ENCODE assay signal across 8 cellular contexts in the genomic region with DNA sequence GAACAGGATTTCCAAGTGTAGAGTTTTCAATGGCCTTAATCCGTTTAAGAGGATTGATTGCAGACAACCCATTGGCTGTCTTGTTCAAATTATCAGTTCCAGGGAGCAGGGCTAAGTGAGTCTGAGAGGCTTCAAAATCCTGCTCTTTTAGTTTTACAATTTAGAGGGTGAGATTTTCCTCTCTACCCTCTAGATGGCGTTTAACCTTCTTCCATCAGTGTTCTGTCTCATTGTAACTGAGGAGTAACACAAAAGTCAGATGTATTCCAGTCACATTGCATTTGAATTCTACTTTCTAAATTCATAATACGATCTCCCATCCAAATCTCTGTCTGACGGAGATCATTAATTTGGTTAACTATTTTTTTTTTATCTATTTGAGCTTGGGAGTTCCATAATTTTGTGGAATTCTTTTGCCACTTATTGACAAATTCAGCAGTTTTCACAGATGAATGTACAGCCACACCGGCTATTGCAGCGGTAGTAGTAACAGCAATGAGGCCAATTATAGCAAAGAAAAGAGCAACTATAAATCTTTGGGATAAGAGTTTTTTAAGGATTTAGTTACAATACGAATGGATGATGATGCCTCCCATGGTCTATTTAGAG. TPM values are rescaled to one million over a fixed set of nuclear protein-coding genes. Genes with fewer than 3 reads are reported as not detected.
DNase-seq lines count a peak whose midpoint lies in the region; ATAC-seq and TF ChIP-seq lines count a peak whose summit lies in the region.

No MANE protein-coding gene starts in this region.

- H4K20me1 ChIP-seq in PC-9 (ENCODE audit: insufficient read depth), result no peaks in the 10 kb centered on the region

- peaks cover 3% of the 10 kb centered on the region for H3K36me3 Mint-ChIP-seq in type B pancreatic cell

- DNase-seq in left ventricle myocardium inferior (no peak), right cardiac atrium (no peak), PC-9 (no peak), fibroblast of peridontal ligament (ENCODE audit: extremely low read depth) (peak; percentile 47), type B pancreatic cell (ENCODE audit: extremely low spot score, unreplicated experiment) (no peak), cardiac septum (ENCODE audit: low spot score) (no peak)

- ATAC-seq in right cardiac atrium (no peak), GM19452 (IDR thresholded peaks at IDR 0.05; ENCODE audit: unreplicated experiment) (no peak), HG03045 (IDR thresholded peaks at IDR 0.05; ENCODE audit: unreplicated experiment) (no peak)

- POLR2A ChIA-PET in PC-9 (lab: Charles Lee; ENCODE audit: unreplicated experiment), result no interaction called here

- CTCF ChIA-PET in PC-9 (lab: Charles Lee), result interaction anchor here (0.6 kb wide), 2 partner anchors 39 to 742 kb away, joined by 3 read pairs; no protein-coding TSS in a partner anchor

- H3K4me3 ChIP-seq in left ventricle myocardium inferior, result no peak overlapping the region
- H3K4me3 ChIP-seq in right cardiac atrium (ENCODE audit: low read length), result no peak overlapping the region
- no peak overlapping the region for H3K4me3 ChIP-seq in PC-9

- 44% methylated on average over 7 of the region's 7 CpGs for WGBS in right cardiac atrium

- peaks cover 5% of the 10 kb centered on the region for H3F3A ChIP-seq in PC-9 (ENCODE audit: insufficient read depth, low read depth)

- H3K27me3 ChIP-seq in left ventricle myocardium inferior (ENCODE audit: low read depth) (no peaks in the 10 kb centered on the region), right cardiac atrium (ENCODE audit: control insufficient read depth, insufficient read depth) (no peaks in the 10 kb centered on the region), PC-9 (ENCODE audit: insufficient read depth, low read depth) (no peaks in the 10 kb centered on the region)

- peak overlapping the region; percentile 65 for H3K27ac Mint-ChIP-seq in type B pancreatic cell

- H3K79me2 ChIP-seq in PC-9 (ENCODE audit: low read depth), result peaks cover 7% of the 10 kb centered on the region; the same call in 1 of the 2 replicates

- H3K4me3 Mint-ChIP-seq in type B pancreatic cell, result peak overlapping the region; percentile 70

- H3K27ac ChIP-seq in left ventricle myocardium inferior (replicated peaks), result no peak overlapping the region
- H3K27ac ChIP-seq in right cardiac atrium (ENCODE audit: low read length), result no peak overlapping the region
- no peak overlapping the region for H3K27ac ChIP-seq in PC-9

- TF ChIP-seq CTCF in left ventricle myocardium inferior (IDR thresholded peaks at IDR 0.05; ENCODE audit: borderline replicate concordance) (peak; percentile 54), PC-9 (conservative IDR thresholded peaks at IDR 0.05) (peak; percentile 67), type B pancreatic cell (conservative IDR thresholded peaks at IDR 0.05) (peak; percentile 70)

- no peaks in the 10 kb centered on the region for H3K9me2 ChIP-seq in PC-9 (ENCODE audit: insufficient read depth)

- H3K36me3 ChIP-seq in left ventricle myocardium inferior (no peaks in the 10 kb centered on the region), PC-9 (ENCODE audit: low read depth) (no peaks in the 10 kb centered on the region)

- no peaks in the 10 kb centered on the region for H3K27me3 Mint-ChIP-seq in type B pancreatic cell

- H3K9me3 ChIP-seq in left ventricle myocardium inferior (replicated peaks), result peaks cover 19% of the 10 kb centered on the region
- no peaks in the 10 kb centered on the region for H3K9me3 ChIP-seq in right cardiac atrium (ENCODE audit: control insufficient read depth, low read length)
- H3K9me3 ChIP-seq in PC-9 (ENCODE audit: insufficient read depth, low read depth), result peaks cover 6% of the 10 kb centered on the region; the same call in 1 of the 2 replicates

- BruUV-seq in PC-9 (replicated peaks; lab: Mats Ljungman, UMichigan), result no TSS peak

- intact Hi-C loops in left ventricle myocardium inferior (cut with micrococcal nuclease), result no loop called here
- intact Hi-C loops in right cardiac atrium (cut with DNase I), result loop anchor here in 1 of 4 donors (10.0 kb wide), 1 partner anchor 63 kb away; no protein-coding TSS in a partner anchor
- intact Hi-C loops in PC-9 (cut with micrococcal nuclease; ENCODE audit: unreplicated experiment), result loop anchor here (2.0 kb wide), 1 partner anchor 41 kb away; no protein-coding TSS in a partner anchor
- intact Hi-C loops in cardiac septum (cut with DNase I), result loop anchor here (10.0 kb wide), 1 partner anchor 53 kb away; the partner anchor contains the start of gene VSIG10L

- peaks cover 20% of the 10 kb centered on the region for H3K9me3 Mint-ChIP-seq in type B pancreatic cell

- H3K4me1 ChIP-seq in left ventricle myocardium inferior (peaks cover 10% of the 10 kb centered on the region), right cardiac atrium (ENCODE audit: control insufficient read depth, insufficient read depth, low read length) (no peaks in the 10 kb centered on the region), PC-9 (replicated peaks; ENCODE audit: insufficient read depth) (peaks cover 10% of the 10 kb centered on the region)

- peaks cover 22% of the 10 kb centered on the region for H3K4me1 Mint-ChIP-seq in type B pancreatic cell (ENCODE audit: unreplicated experiment)

- no peak overlapping the region for H2AFZ ChIP-seq in PC-9

- H3K4me2 ChIP-seq in PC-9, result no peak overlapping the region

RNA-seq across cellular contexts. Expression of gene C19orf84, which starts 7.8 kb away (rescaled TPM):
- total RNA-seq in left ventricle myocardium inferior (not detected), right cardiac atrium (not detected), PC-9 (2021) (0.48 and 0.90 TPM in 2 replicates), type B pancreatic cell (ENCODE audit: low replicate concordance) (0.43 TPM in 1 of 2 replicates, not detected in the other), cardiac septum (not detected)
- not detected for polyA plus RNA-seq in right cardiac atrium

RNA-seq across cellular contexts. Expression of gene LIM2, which starts 10.4 kb away (rescaled TPM):
- total RNA-seq in left ventricle myocardium inferior (not detected), right cardiac atrium (not detected), PC-9 (2021) (not detected in 2 replicates), type B pancreatic cell (ENCODE audit: low replicate concordance) (19.5 TPM in 1 of 2 replicates, not detected in the other), cardiac septum (not detected)
- not detected for polyA plus RNA-seq in right cardiac atrium

RNA-seq across cellular contexts. Expression of gene SIGLEC10, which starts 19.2 kb away (rescaled TPM):
- total RNA-seq in left ventricle myocardium inferior (0.38 TPM), right cardiac atrium (1 to 10 TPM in 3 of 4 donors, under 1 TPM in 1; 0.62 to 6.5 (median 2.7) TPM), PC-9 (2021) (not detected in 2 replicates), type B pancreatic cell (ENCODE audit: low replicate concordance) (not detected in 2 replicates), cardiac septum (0.30 TPM)
- 0.77 TPM for polyA plus RNA-seq in right cardiac atrium

RNA-seq across cellular contexts. Expression of gene NKG7, which starts 25.7 kb away (rescaled TPM):
- total RNA-seq in left ventricle myocardium inferior, result 1.8 TPM
- total RNA-seq in right cardiac atrium, result 1 to 10 TPM in 3 of 4 donors, under 1 TPM in 1; 0.89 to 3.1 (median 1.7) TPM
- 1.7 TPM for polyA plus RNA-seq in right cardiac atrium
- total RNA-seq in PC-9 (2021), result not detected in 2 replicates
- total RNA-seq in type B pancreatic cell (ENCODE audit: low replicate concordance), result not detected in 2 replicates
- total RNA-seq in cardiac septum, result 3.6 TPM

RNA-seq across cellular contexts. Expression of gene CLDND2, which starts 29.4 kb away (rescaled TPM):
- 1.5 TPM for total RNA-seq in left ventricle myocardium inferior
- 1 to 10 TPM; 1.1 to 2.5 (median 2.2) TPM for total RNA-seq in right cardiac atrium
- polyA plus RNA-seq in right cardiac atrium, result 0.45 TPM
- total RNA-seq in PC-9 (2021), result 1.5 and 4.5 TPM in 2 replicates
- total RNA-seq in type B pancreatic cell (ENCODE audit: low replicate concordance), result 0.97 TPM in 1 of 2 replicates, not detected in the other
- 1.0 TPM for total RNA-seq in cardiac septum
